ENCODE assay signal across 1 cellular context in genomic region chr7:158741294-158741666, GRCh38.
TF ChIP-seq lines count a peak whose summit lies in the region.

No MANE protein-coding gene starts in this region.

TF ChIP-seq in K562, 482 proteins besides CTCF, POLR2A, EP300 and RAD21 (continued from another document):
- TF ChIP-seq VEZF1 (CRISPR knock-in tag; IDR thresholded peaks at IDR 0.05) (0 out of 2 replicates have a peak, but pooled peaks have one; percentile 20), USF1 (CRISPR knock-in tag; IDR thresholded peaks at IDR 0.05) (no peak), ZNF184 (CRISPR knock-in tag; IDR thresholded peaks at IDR 0.05) (no peak), AFF1 (IDR thresholded peaks at IDR 0.05; ENCODE audit: low read depth in 1 of 2, partially characterized antibody in 2 of 2) (no peak), DIDO1 (tag; IDR thresholded peaks at IDR 0.05; ENCODE audit: low read depth) (no peak), ZNF76 (CRISPR knock-in tag; IDR thresholded peaks at IDR 0.05; ENCODE audit: borderline replicate concordance) (no peak), ZFX (CRISPR knock-in tag; IDR thresholded peaks at IDR 0.05) (peak; percentile 40; the same call in 1 of the 2 replicates), SIN3B (IDR thresholded peaks at IDR 0.05; ENCODE audit: low read depth) (no peak), ZNF740 (CRISPR knock-in tag; IDR thresholded peaks at IDR 0.05) (peak; percentile 94), ZNF740 (tag; IDR thresholded peaks at IDR 0.05) (no peak), ZNF592 (IDR thresholded peaks at IDR 0.05) (peak; percentile 34; the same call in 1 of the 2 replicates), UBTF (IDR thresholded peaks at IDR 0.05; ENCODE audit: borderline replicate concordance in 1 of 2, low read depth in 2 of 2, low read length in 2 of 2) (0 out of 4 replicates have a peak, but pooled peaks of 1 of the 2 experiments have one; percentile 2), SMAD2 (IDR thresholded peaks at IDR 0.05; ENCODE audit: low read depth, low read length) (no peak)
